ENCODE assay signal across 14 cellular contexts in the genomic region with DNA sequence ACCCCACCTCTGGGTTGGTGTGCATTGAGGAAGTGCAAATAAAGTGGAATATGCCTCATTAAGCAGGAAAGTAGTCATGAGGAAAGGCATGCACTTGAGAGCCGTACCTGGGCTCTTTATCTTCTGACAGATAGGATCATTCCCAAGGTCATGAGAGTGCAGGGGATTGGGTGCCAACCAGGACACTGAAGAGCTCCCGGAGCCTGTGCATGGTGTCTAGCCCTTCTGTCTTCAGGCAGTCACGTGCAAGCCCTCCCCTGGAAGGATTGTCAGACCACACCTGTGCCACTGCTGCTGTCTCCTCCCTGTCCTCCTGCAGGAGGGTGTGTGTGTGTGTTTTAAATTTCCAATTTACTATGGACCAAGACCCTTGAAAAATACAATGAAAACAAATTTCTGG.
DNase-seq lines count a peak whose midpoint lies in the region; ATAC-seq lines count a peak whose summit lies in the region.
"Had no signal": no experiment of that assay in that cellular context is flagged by ENCODE, and none has a peak within 500 bp of the region (broad histone marks: within the 10 kb centered on the region; RNA-seq: fewer than 3 reads in every experiment).

No MANE protein-coding gene starts in this region.

- DNase-seq in DMS79 treated with DMSO at 0.1 percent for 48 hours (lab: John Stamatoyannopoulos, UW) = peak; percentile 59
- peak; percentile 73 for DNase-seq in NCI-H2029 (lab: John Stamatoyannopoulos, UW)
- DNase-seq in NCI-H345 treated with DMSO at 0.1 percent for 48 hours (lab: John Stamatoyannopoulos, UW; ENCODE audit: unreplicated experiment) = peak; percentile 3
- DNase-seq in kidney tubule cell (ENCODE audit: low spot score) = peak; percentile 34
- no peak for DNase-seq in activated naive CD4-positive, alpha-beta T cell treated with Interleukin-2 at 50 U/mL for 16 hours
- DNase-seq in SHP77 (lab: John Stamatoyannopoulos, UW) = no peak
- DNase-seq: BE2C; CD4-positive, alpha-beta memory T cell; DMS153 had no signal

- no peak for ATAC-seq in HG02588 (IDR thresholded peaks at IDR 0.05; ENCODE audit: unreplicated experiment)
- no peak for ATAC-seq in GM19395 (IDR thresholded peaks at IDR 0.05; ENCODE audit: unreplicated experiment)
- ATAC-seq: A549, GM12878, K562 had no signal

Comparison
In these comparisons a context has a peak if more than half of its experiments do, and no peak if none do; other contexts are left out.
1. DNase-seq: peak in DMS79 treated with DMSO at 0.1 percent for 48 hours (single experiment), NCI-H2029 (single experiment), NCI-H345 treated with DMSO at 0.1 percent for 48 hours (single experiment) and kidney tubule cell (single experiment); none in activated naive CD4-positive, alpha-beta T cell treated with Interleukin-2 at 50 U/mL for 16 hours (single experiment) and SHP77 (0 of 2).